Comparison of ENCODE assay signal across 8 cellular contexts in genomic region chr16:57061084-57061905, GRCh38. TPM values are rescaled to one million over a fixed set of nuclear protein-coding genes. Genes with fewer than 3 reads are reported as not detected.
DNase-seq lines count a peak whose midpoint lies in the region; ATAC-seq and TF ChIP-seq lines count a peak whose summit lies in the region.

No MANE protein-coding gene starts in this region.

- peak overlapping the region; percentile 64 for H3K9ac ChIP-seq in BLaER1

- DNase-seq in MV-4-11 (lab: John Stamatoyannopoulos, UW) (peak; percentile 35), choroid plexus epithelial cell (ENCODE audit: low read depth) (peak; percentile 38), mucosa of gallbladder (ENCODE audit: low spot score) (peak; percentile 52), OCI-M2 (lab: John Stamatoyannopoulos, UW; ENCODE audit: unreplicated experiment) (no peak)

- TF ChIP-seq CTCF in choroid plexus epithelial cell (conservative IDR thresholded peaks at IDR 0.05; ENCODE audit: low read depth, low read length), result no peak

- 0 out of 2 replicates have a peak, but pooled peaks cover 13% of the 10 kb centered on the region for H4K20me1 ChIP-seq in BLaER1

- peaks cover 4% of the 10 kb centered on the region; the same call in 1 of the 2 replicates for H3K9me3 ChIP-seq in BLaER1

- ATAC-seq in HG02763 (IDR thresholded peaks at IDR 0.05; ENCODE audit: unreplicated experiment), result no peak
- no peak for ATAC-seq in GM18861 (IDR thresholded peaks at IDR 0.05; ENCODE audit: unreplicated experiment)
- no peak for ATAC-seq in HG02840 (IDR thresholded peaks at IDR 0.05; ENCODE audit: low FRiP score, unreplicated experiment)

- peak overlapping the region; percentile 66 for H3K4me2 ChIP-seq in BLaER1

- no peaks in the 10 kb centered on the region for H3K27me3 ChIP-seq in BLaER1

- no peak overlapping the region for H3K4me3 ChIP-seq in BLaER1
- H3K4me3 ChIP-seq in choroid plexus epithelial cell (ENCODE audit: low read depth, low read length), result no peak overlapping the region

- H3K36me3 ChIP-seq in BLaER1, result peaks cover 80% of the 10 kb centered on the region

- peaks cover 43% of the 10 kb centered on the region for H3K4me1 ChIP-seq in BLaER1

- peak overlapping the region; percentile 74 for H3K27ac ChIP-seq in BLaER1

RNA-seq across cellular contexts. Expression of gene CPNE2, which starts 31.1 kb away (rescaled TPM):
- 16.1 TPM for total RNA-seq in mucosa of gallbladder
